31 cellular contexts compared by ENCODE assay signal in genomic region chrY:12837550-12837949, GRCh38.
"Had no signal": no experiment of that assay in that cellular context is flagged by ENCODE, and none has a peak within 500 bp of the region (broad histone marks: within the 10 kb centered on the region; RNA-seq: fewer than 3 reads in every experiment).

No MANE protein-coding gene starts in this region.

- H3K4me1 ChIP-seq: esophagus muscularis mucosa, foreskin keratinocyte, gastroesophageal sphincter, heart right ventricle, neural progenitor cell, parathyroid adenoma, prostate gland, right atrium auricular region, suprapubic skin, thyroid gland had no signal

- H3K4me3 ChIP-seq: coronary artery, esophagus muscularis mucosa, gastroesophageal sphincter, heart right ventricle, lung, mucosa of descending colon, neural progenitor cell, prostate gland, right atrium auricular region, smooth muscle cell, suprapubic skin, thyroid gland had no signal

- H3K9me3 ChIP-seq: esophagus muscularis mucosa, gastroesophageal sphincter, heart right ventricle, mucosa of descending colon, prostate gland, right atrium auricular region, suprapubic skin, thyroid gland had no signal

- H3K27me3 Mint-ChIP-seq: naive B cell had no signal

- ATAC-seq: foreskin keratinocyte, gastroesophageal sphincter, left colon, mucosa of descending colon, sciatic nerve had no signal

- H3K36me3 Mint-ChIP-seq: mesothelial cell of epicardium, naive B cell, neural progenitor cell had no signal

- H3K9me3 Mint-ChIP-seq: mesothelial cell of epicardium, naive B cell, nephron, neural progenitor cell had no signal

- H3K4me3 Mint-ChIP-seq: mesothelial cell of epicardium, naive B cell, nephron, neural progenitor cell had no signal

- H3K27ac ChIP-seq: coronary artery, esophagus muscularis mucosa, foreskin keratinocyte, gastroesophageal sphincter, heart right ventricle, neural progenitor cell, parathyroid adenoma, prostate gland, right atrium auricular region, suprapubic skin, thyroid gland had no signal

- H3K36me3 ChIP-seq: neural progenitor cell, prostate gland, right atrium auricular region, thyroid gland had no signal

- H3K27ac Mint-ChIP-seq: mesothelial cell of epicardium, naive B cell, nephron, neural progenitor cell had no signal

- H3K27me3 ChIP-seq: esophagus muscularis mucosa, foreskin keratinocyte, gastroesophageal sphincter, heart right ventricle, neural progenitor cell, right atrium auricular region, suprapubic skin, thyroid gland had no signal

- H3K4me1 Mint-ChIP-seq: mesothelial cell of epicardium, naive B cell, nephron, neural progenitor cell had no signal

- DNase-seq: dermis blood vessel endothelial cell; effector memory CD4-positive, alpha-beta T cell; foreskin keratinocyte; glutamatergic neuron; islet precursor cell; kidney glomerular epithelial cell; left colon; mesenchymal stem cell; mucosa of descending colon; naive B cell; stimulated activated CD4-positive, alpha-beta T cell treated with anti-CD3 and anti-CD28 coated beads, Interleukin-12 subunit alpha, Interleukin-12 subunit beta, amount 100 ng/mL, for 4 hours; stimulated activated CD4-positive, alpha-beta T cell treated with anti-CD3 and anti-CD28 coated beads, Interleukin-1b, Interleukin-23, amount 100 ng/mL, for 48 hours; stimulated activated CD4-positive, alpha-beta T cell treated with anti-CD3 and anti-CD28 coated beads, Interleukin-4, amount 100 ng/mL, for 1 hour; stimulated activated CD8-positive, alpha-beta memory T cell treated with anti-CD3 and anti-CD28 coated beads, Interleukin-4, amount 100 ng/mL, for 48 hours; stimulated activated naive CD4-positive, alpha-beta T cell; thyroid gland; trophoblast cell had no signal
